In the genomic region with DNA sequence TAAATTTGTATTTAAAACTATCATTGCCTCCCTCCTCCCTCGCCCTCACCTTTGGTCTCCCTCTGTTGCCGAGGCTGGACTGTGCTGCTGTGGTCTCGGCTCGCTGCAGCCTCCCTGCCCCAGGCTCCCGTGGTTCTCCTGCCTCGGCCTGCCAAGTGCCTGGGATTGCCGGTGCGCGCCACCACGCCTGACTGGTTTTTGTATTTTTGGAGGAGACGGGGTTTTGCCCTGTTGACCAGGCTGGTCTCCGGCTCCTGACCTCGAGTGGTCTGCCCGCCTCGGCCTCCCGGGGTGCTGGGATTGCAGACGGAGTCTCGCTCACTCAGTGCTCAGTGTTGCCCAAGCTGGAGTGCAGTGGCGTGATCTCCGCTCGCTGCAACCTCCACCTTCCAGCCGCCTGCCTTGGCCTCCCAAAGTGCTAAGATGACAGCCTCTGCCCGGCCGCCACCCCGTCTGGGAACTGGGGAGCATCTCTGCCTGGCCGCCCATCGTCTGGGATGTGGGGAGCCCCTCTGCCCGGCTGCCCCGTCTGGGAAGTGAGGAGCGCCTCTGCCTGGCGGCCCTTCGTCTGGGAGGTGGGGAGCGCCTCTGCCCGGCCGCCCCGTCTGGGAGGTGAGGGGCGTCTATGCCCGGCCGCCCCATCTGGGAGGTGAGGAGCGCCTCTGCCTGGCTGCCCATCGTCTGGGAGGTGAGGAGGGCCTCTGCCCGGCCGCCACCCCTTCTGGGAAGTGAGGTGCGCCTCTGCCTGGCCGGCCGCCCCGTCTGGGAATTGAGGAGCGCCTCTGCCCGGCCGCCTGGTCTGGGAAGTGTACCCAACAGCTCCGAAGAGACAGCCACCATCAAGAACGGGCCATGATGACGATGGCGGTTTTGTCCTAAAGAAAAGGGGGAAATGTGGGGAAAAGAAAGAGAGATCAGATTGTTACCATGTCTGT, we compare ENCODE assay signal across 2 cellular contexts. TPM values are rescaled to one million over a fixed set of nuclear protein-coding genes. Genes with fewer than 3 reads are reported as not detected.
"Had no signal": no experiment of that assay in that cellular context is flagged by ENCODE, and none has a peak within 500 bp of the region (broad histone marks: within the 10 kb centered on the region; RNA-seq: fewer than 3 reads in every experiment).

No MANE protein-coding gene starts in this region.

RNA-seq across cellular contexts. Expression of gene IRAK3, which starts 14.4 kb away (rescaled TPM):
- total RNA-seq: HT-29, SJSA1 had no signal
